8 cellular contexts compared by ENCODE assay signal in genomic region chr9:94922098-94922607, GRCh38.
DNase-seq lines count a peak whose midpoint lies in the region; ATAC-seq and TF ChIP-seq lines count a peak whose summit lies in the region.

No MANE protein-coding gene starts in this region.

- peaks cover 22% of the 10 kb centered on the region for H3K36me3 Mint-ChIP-seq in brain
- H3K36me3 Mint-ChIP-seq in T-helper 17 cell (ENCODE audit: low read depth): peaks cover 8% of the 10 kb centered on the region

- peak overlapping the region; percentile 13 to 92 (median 79) for H3K27ac Mint-ChIP-seq in brain
- no peak overlapping the region for H3K27ac Mint-ChIP-seq in T-helper 17 cell

- H3K27me3 Mint-ChIP-seq in brain: peaks cover 4% of the 10 kb centered on the region
- no peaks in the 10 kb centered on the region for H3K27me3 Mint-ChIP-seq in T-helper 17 cell

- peak overlapping the region; percentile 95 to 99 for H3K27ac ChIP-seq in thoracic aorta

- H3K4me3 Mint-ChIP-seq in brain: peak overlapping the region in 2 of 5 experiments; percentile 42 to 55
- no peak overlapping the region for H3K4me3 Mint-ChIP-seq in T-helper 17 cell

- H3K36me3 ChIP-seq in thoracic aorta: no peaks in the 10 kb centered on the region

- no peaks in the 10 kb centered on the region for H3K9me3 Mint-ChIP-seq in brain

- H3K9me3 ChIP-seq in thoracic aorta (no peaks in the 10 kb centered on the region), T-helper 17 cell (ENCODE audit: control insufficient read depth, low read length, poor library complexity, severe bottlenecking) (no peaks in the 10 kb centered on the region)

- ATAC-seq in thoracic aorta (ENCODE audit: insufficient number of reproducible peaks, low FRiP score, low read depth) (peak; percentile 37), HG02885 (IDR thresholded peaks at IDR 0.05; ENCODE audit: poor library complexity, unreplicated experiment) (no peak), GM19452 (IDR thresholded peaks at IDR 0.05; ENCODE audit: unreplicated experiment) (no peak), T-helper 17 cell (no peak)

- H3K4me1 Mint-ChIP-seq in brain: peaks cover 57% of the 10 kb centered on the region
- H3K4me1 Mint-ChIP-seq in T-helper 17 cell: peaks cover 9% of the 10 kb centered on the region

- H3K4me1 ChIP-seq in thoracic aorta (ENCODE audit: control insufficient read depth in 1 of 2, low read depth in 2 of 2): peaks cover 36 to 84% of the 10 kb centered on the region in 2 donors

- H3K4me3 ChIP-seq in thoracic aorta: peak overlapping the region; percentile 31

- H3K27me3 ChIP-seq in thoracic aorta (replicated peaks; ENCODE audit: insufficient read depth): no peaks in the 10 kb centered on the region

- TF ChIP-seq CTCF in brain (conservative IDR thresholded peaks at IDR 0.05) (no peak), thoracic aorta (IDR thresholded peaks at IDR 0.05) (no peak)

- peak; percentile 98 for DNase-seq in LHCN-M2 (ENCODE audit: low read depth)
- peak; percentile 54 for DNase-seq in left kidney (ENCODE audit: low read depth, low spot score)
- peak; percentile 80 for DNase-seq in thoracic aorta (ENCODE audit: low spot score)
- DNase-seq in activated naive CD4-positive, alpha-beta T cell treated with anti-CD3 and anti-CD28 coated beads, Interleukin-2, amount 50 U/mL, for 16 hours: no peak
- no peak for DNase-seq in T-helper 17 cell

Comparison
In these comparisons a context has a peak if more than half of its experiments do, and no peak if none do; other contexts are left out.
1. DNase-seq: peak in LHCN-M2 (single experiment), left kidney (single experiment) and thoracic aorta (single experiment); none in activated naive CD4-positive, alpha-beta T cell treated with anti-CD3 and anti-CD28 coated beads, Interleukin-2, amount 50 U/mL, for 16 hours (single experiment) and T-helper 17 cell (0 of 3).